In genomic region chr15:92521624-92522008, GRCh38 we compare ENCODE assay signal across 8 cellular contexts.
A peak's percentile ranks its signal among the peaks of the same experiment; 100 is the strongest.
DNase-seq lines count a peak whose midpoint lies in the region; ATAC-seq, FAIRE-seq and TF ChIP-seq lines count a peak whose summit lies in the region.

No MANE protein-coding gene starts in this region.

- H3K4me3 ChIP-seq in gastroesophageal sphincter (no peak overlapping the region), pancreas (no peak overlapping the region), vagina (no peak overlapping the region)

- peak; percentile 85 for FAIRE-seq in pancreas (lab: Jason Lieb, UNC)

- peaks cover 6% of the 10 kb centered on the region for H3K4me1 Mint-ChIP-seq in activated T-helper 2 cell treated with anti-CD3 and anti-CD28 coated beads, Interferon-gamma antibody, Interleukin-2, Interleukin-4, amounts not matched to agents 10 μg/mL and 5 μg/mL and 100 μg/mL, durations not matched to agents 14 hours and 24 hours and 36 hours (ENCODE audit: low read depth)

- ATAC-seq in GM21529 (IDR thresholded peaks at IDR 0.05; ENCODE audit: unreplicated experiment) (peak; percentile 89), gastroesophageal sphincter (peak; percentile 91), pancreas (peak; percentile 95 to 100 (median 100))

- no peak for TF ChIP-seq POLR2A in gastroesophageal sphincter (IDR thresholded peaks at IDR 0.05)
- no peak for TF ChIP-seq POLR2A in vagina (IDR thresholded peaks at IDR 0.05)

- H3K9me3 ChIP-seq in gastroesophageal sphincter (no peaks in the 10 kb centered on the region), pancreas (no peaks in the 10 kb centered on the region), vagina (no peaks in the 10 kb centered on the region)

- TF ChIP-seq CTCF in gastroesophageal sphincter (IDR thresholded peaks at IDR 0.05) (peak; percentile 75 to 94 (median 86)), pancreas (IDR thresholded peaks at IDR 0.05) (peak; percentile 33 to 76 (median 62)), vagina (IDR thresholded peaks at IDR 0.05) (peak; percentile 60 to 87 (median 73))

- no peaks in the 10 kb centered on the region for H3K9me3 Mint-ChIP-seq in activated T-helper 2 cell treated with anti-CD3 and anti-CD28 coated beads, Interferon-gamma antibody, Interleukin-2, Interleukin-4, amounts not matched to agents 10 μg/mL and 5 μg/mL and 100 μg/mL, durations not matched to agents 14 hours and 24 hours and 36 hours

- H3K27me3 ChIP-seq in gastroesophageal sphincter (no peaks in the 10 kb centered on the region), pancreas (no peaks in the 10 kb centered on the region), vagina (no peaks in the 10 kb centered on the region)

- no peak overlapping the region for H3K4me3 Mint-ChIP-seq in activated T-helper 2 cell treated with anti-CD3 and anti-CD28 coated beads, Interferon-gamma antibody, Interleukin-2, Interleukin-4, amounts not matched to agents 10 μg/mL and 5 μg/mL and 100 μg/mL, durations not matched to agents 14 hours and 24 hours and 36 hours (ENCODE audit: low read depth)

- H3K27me3 Mint-ChIP-seq in activated T-helper 2 cell treated with anti-CD3 and anti-CD28 coated beads, Interferon-gamma antibody, Interleukin-2, Interleukin-4, amounts not matched to agents 10 μg/mL and 5 μg/mL and 100 μg/mL, durations not matched to agents 14 hours and 24 hours and 36 hours (ENCODE audit: low read depth), result no peaks in the 10 kb centered on the region

- DNase-seq in GDM1 (lab: John Stamatoyannopoulos, UW) (peak; percentile 12), HT-29 (ENCODE audit: low spot score) (peak; percentile 94), NOMO-1 treated with dmso at 0.1 percent for 144 hours (lab: John Stamatoyannopoulos, UW; ENCODE audit: unreplicated experiment) (peak; percentile 3), pancreas (peak in 5 of 6 donors; percentile 60 to 87 (median 64)), vagina (ENCODE audit: extremely low spot score in 2 of 2) (no peak)
- DNase-seq in activated T-helper 2 cell treated with anti-CD3 and anti-CD28 coated beads, Interferon-gamma antibody, Interleukin-2, Interleukin-4, amounts not matched to agents 10 μg/mL and 5 μg/mL and 100 μg/mL, durations not matched to agents 14 hours and 24 hours and 36 hours (ENCODE audit: low spot score), result peak; percentile 21

- WGBS in gastroesophageal sphincter (ENCODE audit: low coverage in 1 of 2), 2 donors, result 1 to 2% methylated on average over 6 to 7 of the region's 7 CpGs
- WGBS in pancreas, 2 donors, result 3% methylated on average over 7 of the region's 7 CpGs

- intact Hi-C loops in activated T-helper 2 cell treated with anti-CD3 and anti-CD28 coated beads, Interferon-gamma antibody, Interleukin-2, Interleukin-4, amounts not matched to agents 10 μg/mL and 5 μg/mL and 100 μg/mL, durations not matched to agents 14 hours and 24 hours and 36 hours (cut with micrococcal nuclease), result loop anchor here (1.0 kb wide), 1 partner anchor 193 kb away; no protein-coding TSS in a partner anchor
- intact Hi-C loops in pancreas (cut with DNase I), result loop anchor here in 2 of 3 donors (5.0 to 10.0 kb wide), 3 partner anchors 161 to 193 kb away; no protein-coding TSS in a partner anchor
- intact Hi-C loops in vagina (cut with DNase I), result loop anchor here (5.0 to 10.0 kb wide), 2 partner anchors 163 to 196 kb away; no protein-coding TSS in a partner anchor

- H3K36me3 Mint-ChIP-seq in activated T-helper 2 cell treated with anti-CD3 and anti-CD28 coated beads, Interferon-gamma antibody, Interleukin-2, Interleukin-4, amounts not matched to agents 10 μg/mL and 5 μg/mL and 100 μg/mL, durations not matched to agents 14 hours and 24 hours and 36 hours (ENCODE audit: low read depth), result no peaks in the 10 kb centered on the region

- no peaks in the 10 kb centered on the region for H3K36me3 ChIP-seq in gastroesophageal sphincter
- no peaks in the 10 kb centered on the region for H3K36me3 ChIP-seq in pancreas
- no peaks in the 10 kb centered on the region for H3K36me3 ChIP-seq in vagina

- H3K4me1 ChIP-seq in gastroesophageal sphincter, result peaks cover 0 to 15% (median 0%) of the 10 kb centered on the region in 3 donors
- H3K4me1 ChIP-seq in pancreas, result no peaks in the 10 kb centered on the region
- H3K4me1 ChIP-seq in vagina, result no peaks in the 10 kb centered on the region

- no peak overlapping the region for H3K27ac ChIP-seq in gastroesophageal sphincter
- no peak overlapping the region for H3K27ac ChIP-seq in pancreas
- H3K27ac ChIP-seq in vagina, result no peak overlapping the region

- no peak for TF ChIP-seq EP300 in gastroesophageal sphincter (IDR thresholded peaks at IDR 0.05)

- no peak overlapping the region for H3K27ac Mint-ChIP-seq in activated T-helper 2 cell treated with anti-CD3 and anti-CD28 coated beads, Interferon-gamma antibody, Interleukin-2, Interleukin-4, amounts not matched to agents 10 μg/mL and 5 μg/mL and 100 μg/mL, durations not matched to agents 14 hours and 24 hours and 36 hours

Comparison
In these comparisons a context has a peak if more than half of its experiments do, and no peak if none do; other contexts are left out.
1. DNase-seq: peak in GDM1 (single experiment), HT-29 (single experiment), NOMO-1 treated with dmso at 0.1 percent for 144 hours (single experiment), activated T-helper 2 cell treated with anti-CD3 and anti-CD28 coated beads, Interferon-gamma antibody, Interleukin-2, Interleukin-4, amounts not matched to agents 10 μg/mL and 5 μg/mL and 100 μg/mL, durations not matched to agents 14 hours and 24 hours and 36 hours (single experiment) and pancreas (5 of 6); none in vagina (0 of 2).
2. Peak in every context shown above with its lines, with median percentiles within 50 percentile points of each other: ATAC-seq and CTCF ChIP-seq.